1 cellular context compared by ENCODE assay signal in genomic region chr19:18204394-18205179, GRCh38.
A peak's percentile ranks its signal among the peaks of the same experiment; 100 is the strongest.
TF ChIP-seq lines count a peak whose summit lies in the region.

No MANE protein-coding gene starts in this region.

TF ChIP-seq in H1, 55 proteins besides CTCF, POLR2A, EP300 and RAD21:
- peak; percentile 29 for TF ChIP-seq KDM4A (IDR thresholded peaks at IDR 0.05; ENCODE audit: low read depth, low read length, severe bottlenecking)
- no peak for TF ChIP-seq CHD2 (IDR thresholded peaks at IDR 0.05; ENCODE audit: low read length)
- TF ChIP-seq ASH2L (IDR thresholded peaks at IDR 0.05; ENCODE audit: low read length): peak; percentile 59
- no peak for TF ChIP-seq RXRA (IDR thresholded peaks at IDR 0.05; ENCODE audit: insufficient read depth, low read depth, low read length)
- TF ChIP-seq TAF7 (optimal IDR thresholded peaks at IDR 0.05; ENCODE audit: borderline replicate concordance, low read depth, low read length): peak; percentile 29
- peak; percentile 14; the same call in 1 of the 2 replicates for TF ChIP-seq TBP (IDR thresholded peaks at IDR 0.05; ENCODE audit: low read depth, low read length)
- TF ChIP-seq KDM1A (IDR thresholded peaks at IDR 0.05; ENCODE audit: borderline replicate concordance, low read length): 0 out of 2 replicates have a peak, but pooled peaks have one; percentile 45
